ENCODE assay signal across 1 cellular context in the genomic region with DNA sequence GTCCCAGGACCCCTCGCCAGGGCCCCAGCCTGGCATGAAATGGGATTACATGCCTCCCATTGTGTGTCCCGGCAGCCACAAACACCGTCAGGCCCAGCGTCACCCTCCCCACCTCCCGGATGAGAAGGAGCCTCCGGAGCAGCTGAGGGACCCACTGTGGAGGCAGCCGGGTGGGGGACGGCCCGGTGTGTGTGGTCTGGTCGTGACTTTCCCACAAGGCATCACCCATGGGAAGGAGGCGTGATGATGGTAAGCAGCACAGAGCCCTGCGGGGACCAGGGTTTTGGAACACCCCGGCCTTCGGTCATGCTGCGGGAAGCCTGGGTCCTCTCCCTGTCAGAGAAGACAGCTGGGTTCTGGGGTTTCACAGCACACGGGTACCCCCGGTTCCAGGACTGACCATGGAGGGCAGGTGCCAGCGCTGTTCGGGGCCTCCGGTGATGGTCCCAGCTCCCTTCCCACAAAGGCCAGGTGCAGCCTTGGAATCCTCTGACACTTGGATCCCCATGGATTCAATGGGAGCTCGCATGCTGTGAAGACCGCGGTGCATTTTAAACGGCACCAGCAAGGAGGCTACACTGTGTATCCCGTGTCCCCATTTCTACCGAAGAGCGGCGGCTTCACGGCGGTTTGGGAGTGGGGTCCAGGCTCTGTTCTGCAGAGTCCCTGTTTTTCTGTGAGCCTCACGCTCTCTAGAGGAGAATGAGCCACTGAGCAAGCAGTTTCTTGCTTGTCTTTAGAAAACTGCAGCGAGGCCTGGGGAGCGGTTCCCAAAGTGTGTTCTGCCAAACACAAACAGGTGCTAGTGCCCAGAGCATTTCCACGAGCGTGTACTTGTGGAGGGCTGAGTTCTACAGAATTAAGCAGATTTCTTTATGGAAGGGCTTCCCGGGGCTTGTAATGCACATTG.
TF ChIP-seq lines count a peak whose summit lies in the region.

No MANE protein-coding gene starts in this region.

TF ChIP-seq in WTC11, 78 proteins besides CTCF, POLR2A, EP300 and RAD21:
- TF ChIP-seq E2F5 (CRISPR knock-in tag; IDR thresholded peaks at IDR 0.05) (0 out of 2 replicates have a peak, but pooled peaks have one; percentile 28), SMAD4 (CRISPR knock-in tag; IDR thresholded peaks at IDR 0.05) (no peak)
TF ChIP-seq in WTC11: peak in this region for 1.
